In the genomic region with DNA sequence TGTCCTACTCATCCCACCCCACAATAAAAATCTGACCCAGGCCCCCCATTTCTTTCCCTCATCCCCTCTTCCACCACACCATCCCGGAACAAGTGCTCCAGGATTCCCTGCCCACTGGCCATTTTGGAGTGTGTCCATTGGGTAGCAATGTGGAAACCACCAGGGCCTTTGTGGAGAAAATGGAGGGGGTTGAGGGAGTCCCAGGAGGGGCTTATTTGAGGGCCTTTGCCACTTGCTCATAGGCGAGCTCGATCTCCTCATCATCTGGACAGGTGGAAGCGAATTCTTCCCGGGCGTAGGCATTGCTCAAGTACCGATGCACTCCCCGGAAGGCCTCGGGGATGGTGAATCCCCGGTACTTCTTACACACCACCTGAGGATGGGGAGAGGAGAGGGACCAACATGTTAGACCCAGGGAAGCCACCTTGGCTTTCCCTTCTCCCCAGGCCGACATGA, we compare ENCODE assay signal across 9 cellular contexts. TPM values are rescaled to one million over a fixed set of nuclear protein-coding genes. Genes with fewer than 3 reads are reported as not detected.
DNase-seq lines count a peak whose midpoint lies in the region; ATAC-seq, FAIRE-seq and TF ChIP-seq lines count a peak whose summit lies in the region.
"Had no signal": no experiment of that assay in that cellular context is flagged by ENCODE, and none has a peak within 500 bp of the region (broad histone marks: within the 10 kb centered on the region; RNA-seq: fewer than 3 reads in every experiment).

No MANE protein-coding gene starts in this region.

- ATAC-seq in CD4-positive, alpha-beta T cell (ENCODE audit: poor library complexity), result no peak
- ATAC-seq in HG03460 (IDR thresholded peaks at IDR 0.05; ENCODE audit: unreplicated experiment), result no peak
- no peak for ATAC-seq in GM21447 (IDR thresholded peaks at IDR 0.05; ENCODE audit: unreplicated experiment)

- H4K20me1 ChIP-seq in PC-9 (ENCODE audit: insufficient read depth), result peaks cover 29% of the 10 kb centered on the region
- no peaks in the 10 kb centered on the region for H4K20me1 ChIP-seq in endothelial cell of umbilical vein (replicated peaks; ENCODE audit: control insufficient read depth, extremely low read depth, insufficient read depth, low read length)
- peaks cover 28% of the 10 kb centered on the region for H4K20me1 ChIP-seq in osteoblast (ENCODE audit: insufficient read depth, low read length)

- H3K9me1 ChIP-seq in endothelial cell of umbilical vein (replicated peaks; ENCODE audit: control insufficient read depth, extremely low read depth, insufficient read depth, low read length), result no peaks in the 10 kb centered on the region

- intact Hi-C loops in CD4-positive, alpha-beta T cell (cut with DNase I, micrococcal nuclease), result loop anchor here in 1 of 2 experiments (2.0 kb wide), 2 partner anchors 26 to 64 kb away; partner anchors contain the start of gene VARS1
- intact Hi-C loops in PC-9 (cut with micrococcal nuclease; ENCODE audit: unreplicated experiment), result loop anchor here (10.0 kb wide), 1 partner anchor 186 kb away; the partner anchor contains the start of genes ATP6V1G2, DDX39B and NFKBIL1
- intact Hi-C loops in endothelial cell of umbilical vein (cut with micrococcal nuclease), result loop anchor here (1.0 to 10.0 kb wide), 5 partner anchors 8 to 186 kb away; partner anchors contain the start of genes ABHD16A, ATP6V1G2, DDX39B and HSPA1B

- H3K36me3 Mint-ChIP-seq in CD4-positive, alpha-beta T cell (ENCODE audit: low read depth), result peaks cover 64% of the 10 kb centered on the region

- peaks cover 73% of the 10 kb centered on the region for H3F3A ChIP-seq in PC-9 (ENCODE audit: insufficient read depth, low read depth)

- H3K4me1 ChIP-seq in PC-9 (replicated peaks; ENCODE audit: insufficient read depth) (peaks cover 15% of the 10 kb centered on the region), endothelial cell of umbilical vein (ENCODE audit: control insufficient read depth, extremely low read depth, insufficient read depth, low read length) (peaks cover 37% of the 10 kb centered on the region), osteoblast (ENCODE audit: insufficient read depth, low read length) (peaks cover 27% of the 10 kb centered on the region)

- H3K9me3 Mint-ChIP-seq in CD4-positive, alpha-beta T cell, result no peaks in the 10 kb centered on the region

- no peak overlapping the region for H3K9ac ChIP-seq in endothelial cell of umbilical vein (replicated peaks; ENCODE audit: extremely low read depth, insufficient read depth, low read length)

- H2AFZ ChIP-seq in PC-9 (no peak overlapping the region), endothelial cell of umbilical vein (ENCODE audit: low read depth, low read length) (no peak overlapping the region), osteoblast (ENCODE audit: low read length) (no peak overlapping the region)

- DNase-seq in CD4-positive, alpha-beta T cell, result no peak
- DNase-seq in PC-9, result no peak
- DNase-seq in endothelial cell of umbilical vein (ENCODE audit: low read depth, low spot score), result no peak
- DNase-seq in osteoblast (ENCODE audit: insufficient read length, low spot score, missing footprints), result peak; percentile 52
- DNase-seq in SIG-M5 (lab: John Stamatoyannopoulos, UW), result no peak
- no peak for DNase-seq in activated CD4-positive, CD25-positive, alpha-beta regulatory T cell treated with anti-CD3 and anti-CD28 coated beads, Interleukin-2, amount 50 U/mL, for 72 hours

- H3K27me3 Mint-ChIP-seq in CD4-positive, alpha-beta T cell, result no peaks in the 10 kb centered on the region

- H3K4me2 ChIP-seq in PC-9 (0 out of 2 replicates have a peak overlapping the region, but pooled peaks have one; percentile 73), endothelial cell of umbilical vein (ENCODE audit: insufficient read depth, low read length) (peak overlapping the region; percentile 5), osteoblast (ENCODE audit: insufficient read depth, low read length) (peak overlapping the region; percentile 91)

- peak overlapping the region; percentile 98 for H3K4me3 Mint-ChIP-seq in CD4-positive, alpha-beta T cell

- peaks cover 37% of the 10 kb centered on the region for H3K79me2 ChIP-seq in PC-9 (ENCODE audit: low read depth)
- H3K79me2 ChIP-seq in endothelial cell of umbilical vein (ENCODE audit: control insufficient read depth, insufficient read depth, low read length), result peaks cover 29% of the 10 kb centered on the region
- peaks cover 40% of the 10 kb centered on the region for H3K79me2 ChIP-seq in osteoblast (ENCODE audit: insufficient read depth, low read length)

- TF ChIP-seq CTCF in CD4-positive, alpha-beta T cell (IDR thresholded peaks at IDR 0.05), result no peak
- TF ChIP-seq CTCF in PC-9 (conservative IDR thresholded peaks at IDR 0.05) (no peak), endothelial cell of umbilical vein (IDR thresholded peaks at IDR 0.05; ENCODE audit: extremely low read depth in 1 of 2, insufficient read depth in 1 of 2, low read depth in 1 of 2, low read length in 2 of 2) (no peak), osteoblast (IDR thresholded peaks at IDR 0.05; ENCODE audit: extremely low read depth, low read depth, low read length) (no peak)

- no peaks in the 10 kb centered on the region for H3K27me3 ChIP-seq in CD4-positive, alpha-beta T cell (ENCODE audit: control insufficient read depth, insufficient read depth, low read length)
- no peaks in the 10 kb centered on the region for H3K27me3 ChIP-seq in PC-9 (ENCODE audit: insufficient read depth, low read depth)
- no peaks in the 10 kb centered on the region for H3K27me3 ChIP-seq in endothelial cell of umbilical vein (ENCODE audit: control insufficient read depth in 2 of 2, insufficient read depth in 2 of 2, low read length in 2 of 2)
- H3K27me3 ChIP-seq in osteoblast (ENCODE audit: insufficient read depth, low read length), result no peaks in the 10 kb centered on the region

- no peak for FAIRE-seq in endothelial cell of umbilical vein (lab: Jason Lieb, UNC)

- peaks cover 76% of the 10 kb centered on the region for H3K4me1 Mint-ChIP-seq in CD4-positive, alpha-beta T cell (ENCODE audit: low read depth)

- POLR2A ChIA-PET in CD4-positive, alpha-beta T cell (lab: Charles Lee), result interaction anchor here (0.6 to 2.4 kb wide), 9 partner anchors 8 to 97 kb away, joined by 3 to 21 read pairs (median 7); partner anchors contain the start of genes HSPA1A, HSPA1B, HSPA1L and MSH5
- POLR2A ChIA-PET in PC-9 (lab: Charles Lee; ENCODE audit: unreplicated experiment) (interaction anchor here (0.5 to 0.7 kb wide), 3 partner anchors 33 to 241 kb away, joined by 3 to 12 read pairs (median 5); no protein-coding TSS in a partner anchor), endothelial cell of umbilical vein (lab: Charles Lee) (interaction anchor here (1.5 to 2.2 kb wide), 3 partner anchors 9 to 97 kb away, joined by 4 to 14 read pairs (median 4); partner anchors contain the start of genes HSPA1B and MSH5)

- no peaks in the 10 kb centered on the region for H3K9me2 ChIP-seq in PC-9 (ENCODE audit: insufficient read depth)

- no peak overlapping the region for H3K4me3 ChIP-seq in PC-9
- no peak overlapping the region for H3K4me3 ChIP-seq in endothelial cell of umbilical vein (replicated peaks in 1 of 3; ENCODE audit: insufficient read depth in 1 of 3, low read depth in 1 of 3, low read length in 3 of 3)
- H3K4me3 ChIP-seq in osteoblast (ENCODE audit: insufficient read depth, low read length), result peak overlapping the region; percentile 92

- H3K27ac ChIP-seq in CD4-positive, alpha-beta T cell (ENCODE audit: low read depth, low read length), result peak overlapping the region; percentile 68
- H3K27ac ChIP-seq in PC-9 (no peak overlapping the region), endothelial cell of umbilical vein (ENCODE audit: insufficient read depth, low read depth, low read length) (no peak overlapping the region), osteoblast (ENCODE audit: low read depth, low read length) (peak overlapping the region; percentile 87)

- dilution Hi-C loops in endothelial cell of umbilical vein (cut with MboI; ENCODE audit: extremely low pct_ligation_motif_present, low sequenced_read_pairs), result no loop called here

- no peak for TF ChIP-seq POLR2A in endothelial cell of umbilical vein (IDR thresholded peaks at IDR 0.05; ENCODE audit: low read depth, low read length)

- no TSS peak for BruUV-seq in PC-9 (replicated peaks; lab: Mats Ljungman, UMichigan)
- BruUV-seq in endothelial cell of umbilical vein (replicated peaks; lab: Mats Ljungman, UMichigan), result no TSS peak

- CTCF ChIA-PET in CD4-positive, alpha-beta T cell (lab: Charles Lee), result interaction anchor here (1.3 to 5.8 kb wide), 5 partner anchors 8 to 133 kb away, joined by 3 to 41 read pairs (median 7); partner anchors contain the start of genes HSPA1B and MSH5
- CTCF ChIA-PET in PC-9 (lab: Charles Lee), result no interaction called here
- CTCF ChIA-PET in endothelial cell of umbilical vein (lab: Charles Lee), result interaction anchor here (0.8 to 5.4 kb wide), 13 partner anchors 7 to 99 kb away, joined by 4 to 42 read pairs (median 8); partner anchors contain the start of genes ABHD16A, HSPA1B, LSM2 and VARS1

- no peaks in the 10 kb centered on the region for H3K9me3 ChIP-seq in CD4-positive, alpha-beta T cell (ENCODE audit: control insufficient read depth, low read length)
- H3K9me3 ChIP-seq in PC-9 (ENCODE audit: insufficient read depth, low read depth), result no peaks in the 10 kb centered on the region
- H3K9me3 ChIP-seq in endothelial cell of umbilical vein (replicated peaks; ENCODE audit: control insufficient read depth, insufficient read depth, low read length), result no peaks in the 10 kb centered on the region
- H3K9me3 ChIP-seq in osteoblast (ENCODE audit: low read depth, low read length), result no peaks in the 10 kb centered on the region

- H3K27ac Mint-ChIP-seq in CD4-positive, alpha-beta T cell, result peak overlapping the region; percentile 61

- peaks cover 37% of the 10 kb centered on the region for H3K36me3 ChIP-seq in PC-9 (ENCODE audit: low read depth)
- peaks cover 19 to 38% of the 10 kb centered on the region in 2 experiments for H3K36me3 ChIP-seq in endothelial cell of umbilical vein (ENCODE audit: control insufficient read depth in 2 of 2, extremely low read depth in 1 of 2, insufficient read depth in 2 of 2, low read length in 2 of 2)
- H3K36me3 ChIP-seq in osteoblast (ENCODE audit: insufficient read depth, low read length), result peaks cover 56% of the 10 kb centered on the region

RNA-seq across cellular contexts. Expression of gene DDAH2, which starts 1.6 kb away (rescaled TPM):
- total RNA-seq in CD4-positive, alpha-beta T cell, result 1 to 10 TPM; 3.0 to 3.3 TPM
- total RNA-seq in PC-9 (2021), result 58.3 and 99.6 TPM in 2 replicates
- total RNA-seq in endothelial cell of umbilical vein, result 109 and 116 TPM in 2 replicates
- polyA plus RNA-seq in endothelial cell of umbilical vein, result 168 and 176 TPM in 2 replicates
- 123 and 137 TPM in 2 replicates for polyA plus RNA-seq in endothelial cell of umbilical vein (2011; cell fraction: cytosol; rRNA removed)
- 68.2 and 76.5 TPM in 2 replicates for polyA plus RNA-seq in endothelial cell of umbilical vein (2011; cell fraction: nucleus; rRNA removed)
- polyA plus RNA-seq in endothelial cell of umbilical vein (2012), result 89.3 and 119 TPM in 2 replicates
- 49.6 and 63.3 TPM in 2 replicates for polyA minus RNA-seq in endothelial cell of umbilical vein
- polyA minus RNA-seq in endothelial cell of umbilical vein (2011; cell fraction: cytosol; rRNA and poly(A)+ RNA removed), result 7.1 TPM
- polyA minus RNA-seq in endothelial cell of umbilical vein (2011; cell fraction: nucleus; rRNA and poly(A)+ RNA removed), result 14.0 and 23.2 TPM in 2 replicates
- total RNA-seq in osteoblast, result 96.6 and 97.5 TPM in 2 replicates

RNA-seq across cellular contexts. Expression of gene CLIC1, which starts 5.7 kb away (rescaled TPM):
- 10 to 100 TPM; 61.2 to 61.5 TPM for total RNA-seq in CD4-positive, alpha-beta T cell
- total RNA-seq in PC-9 (2021) (546 and 599 TPM in 2 replicates), endothelial cell of umbilical vein (535 and 543 TPM in 2 replicates), osteoblast (502 and 581 TPM in 2 replicates)
- polyA plus RNA-seq in endothelial cell of umbilical vein, result 569 and 578 TPM in 2 replicates
- 774 and 904 TPM in 2 replicates for polyA plus RNA-seq in endothelial cell of umbilical vein (2011; cell fraction: cytosol; rRNA removed)
- polyA plus RNA-seq in endothelial cell of umbilical vein (2011; cell fraction: nucleus; rRNA removed), result 288 and 289 TPM in 2 replicates
- polyA plus RNA-seq in endothelial cell of umbilical vein (2012), result 434 and 609 TPM in 2 replicates
- 395 and 455 TPM in 2 replicates for polyA minus RNA-seq in endothelial cell of umbilical vein
- 180 TPM for polyA minus RNA-seq in endothelial cell of umbilical vein (2011; cell fraction: cytosol; rRNA and poly(A)+ RNA removed)
- polyA minus RNA-seq in endothelial cell of umbilical vein (2011; cell fraction: nucleus; rRNA and poly(A)+ RNA removed), result 60.9 and 61.1 TPM in 2 replicates

RNA-seq across cellular contexts. Expression of gene MPIG6B, which starts 7.5 kb away (rescaled TPM):
- under 1 TPM; 0.11 to 0.17 TPM for total RNA-seq in CD4-positive, alpha-beta T cell
- total RNA-seq in PC-9 (2021) (0.43 and 0.59 TPM in 2 replicates), endothelial cell of umbilical vein (not detected in 2 replicates), osteoblast (not detected in 2 replicates)
- polyA plus RNA-seq in endothelial cell of umbilical vein, result not detected in 2 replicates
- not detected in 2 replicates for polyA plus RNA-seq in endothelial cell of umbilical vein (2011; cell fraction: cytosol; rRNA removed)
- not detected in 2 replicates for polyA plus RNA-seq in endothelial cell of umbilical vein (2011; cell fraction: nucleus; rRNA removed)
- 0.08 and 0.21 TPM in 2 replicates for polyA plus RNA-seq in endothelial cell of umbilical vein (2012)
- polyA minus RNA-seq in endothelial cell of umbilical vein, result not detected in 2 replicates
- polyA minus RNA-seq in endothelial cell of umbilical vein (2011; cell fraction: cytosol; rRNA and poly(A)+ RNA removed), result not detected
- not detected in 2 replicates for polyA minus RNA-seq in endothelial cell of umbilical vein (2011; cell fraction: nucleus; rRNA and poly(A)+ RNA removed)
- total RNA-seq: T-helper 2 cell treated with Interferon-gamma antibody and Interleukin-4, amounts not matched to agents 100 ng/mL and 5 ng/mL, for 36 hours had no signal

RNA-seq across cellular contexts. Expression of gene LY6G6C, which starts 9.1 kb away (rescaled TPM):
- not detected for total RNA-seq in CD4-positive, alpha-beta T cell
- total RNA-seq in PC-9 (2021) (1.2 and 2.1 TPM in 2 replicates), endothelial cell of umbilical vein (0.35 TPM in 1 of 2 replicates, not detected in the other), osteoblast (not detected in 2 replicates)
- polyA plus RNA-seq in endothelial cell of umbilical vein, result 0.33 and 0.41 TPM in 2 replicates
- 0.14 TPM in 1 of 2 replicates, not detected in the other for polyA plus RNA-seq in endothelial cell of umbilical vein (2011; cell fraction: cytosol; rRNA removed)
- 1.6 and 1.8 TPM in 2 replicates for polyA plus RNA-seq in endothelial cell of umbilical vein (2011; cell fraction: nucleus; rRNA removed)
- polyA plus RNA-seq in endothelial cell of umbilical vein (2012), result 0.19 TPM in 1 of 2 replicates, not detected in the other
- not detected in 2 replicates for polyA minus RNA-seq in endothelial cell of umbilical vein
- polyA minus RNA-seq in endothelial cell of umbilical vein (2011; cell fraction: cytosol; rRNA and poly(A)+ RNA removed), result not detected
- polyA minus RNA-seq in endothelial cell of umbilical vein (2011; cell fraction: nucleus; rRNA and poly(A)+ RNA removed), result 0.67 TPM in 2 replicates
- total RNA-seq: T-helper 2 cell treated with Interferon-gamma antibody and Interleukin-4, amounts not matched to agents 100 ng/mL and 5 ng/mL, for 36 hours had no signal

RNA-seq across cellular contexts. Expression of gene MSH5, which starts 9.1 kb away (rescaled TPM):
- 10 to 100 TPM; 13.6 to 13.7 TPM for total RNA-seq in CD4-positive, alpha-beta T cell
- 50.0 and 68.8 TPM in 2 replicates for total RNA-seq in PC-9 (2021)
- total RNA-seq in endothelial cell of umbilical vein, result 43.2 and 43.8 TPM in 2 replicates
- 24.5 and 27.1 TPM in 2 replicates for polyA plus RNA-seq in endothelial cell of umbilical vein
- 10.8 and 11.3 TPM in 2 replicates for polyA plus RNA-seq in endothelial cell of umbilical vein (2011; cell fraction: cytosol; rRNA removed)
- polyA plus RNA-seq in endothelial cell of umbilical vein (2011; cell fraction: nucleus; rRNA removed), result 188 and 214 TPM in 2 replicates
- 7.4 TPM in 2 replicates for polyA plus RNA-seq in endothelial cell of umbilical vein (2012)
- polyA minus RNA-seq in endothelial cell of umbilical vein, result 42.2 and 53.3 TPM in 2 replicates
- 13.4 TPM for polyA minus RNA-seq in endothelial cell of umbilical vein (2011; cell fraction: cytosol; rRNA and poly(A)+ RNA removed)
- 57.2 and 101 TPM in 2 replicates for polyA minus RNA-seq in endothelial cell of umbilical vein (2011; cell fraction: nucleus; rRNA and poly(A)+ RNA removed)
- 12.4 and 13.0 TPM in 2 replicates for total RNA-seq in osteoblast

Comparison
In these comparisons a context has a peak if more than half of its experiments do, and no peak if none do; other contexts are left out.
1. H3K27ac ChIP-seq: peak in CD4-positive, alpha-beta T cell (single experiment) and osteoblast (single experiment); none in PC-9 (single experiment) and endothelial cell of umbilical vein (single experiment).
2. H3K4me2 ChIP-seq: peak in every context shown above with its lines; median percentile 91 in osteoblast; 73 in PC-9; 5 in endothelial cell of umbilical vein.
3. RNA of gene DDAH2, which starts 1.6 kb away (total RNA-seq): 109 to 116 TPM in endothelial cell of umbilical vein, 96.6 to 97.5 TPM in osteoblast and 58.3 to 99.6 TPM in PC-9; 3.0 to 3.3 TPM in CD4-positive, alpha-beta T cell; every median in the first group is over 10 times any median in the second.